ENCODE assay signal across 8 cellular contexts in the genomic region with DNA sequence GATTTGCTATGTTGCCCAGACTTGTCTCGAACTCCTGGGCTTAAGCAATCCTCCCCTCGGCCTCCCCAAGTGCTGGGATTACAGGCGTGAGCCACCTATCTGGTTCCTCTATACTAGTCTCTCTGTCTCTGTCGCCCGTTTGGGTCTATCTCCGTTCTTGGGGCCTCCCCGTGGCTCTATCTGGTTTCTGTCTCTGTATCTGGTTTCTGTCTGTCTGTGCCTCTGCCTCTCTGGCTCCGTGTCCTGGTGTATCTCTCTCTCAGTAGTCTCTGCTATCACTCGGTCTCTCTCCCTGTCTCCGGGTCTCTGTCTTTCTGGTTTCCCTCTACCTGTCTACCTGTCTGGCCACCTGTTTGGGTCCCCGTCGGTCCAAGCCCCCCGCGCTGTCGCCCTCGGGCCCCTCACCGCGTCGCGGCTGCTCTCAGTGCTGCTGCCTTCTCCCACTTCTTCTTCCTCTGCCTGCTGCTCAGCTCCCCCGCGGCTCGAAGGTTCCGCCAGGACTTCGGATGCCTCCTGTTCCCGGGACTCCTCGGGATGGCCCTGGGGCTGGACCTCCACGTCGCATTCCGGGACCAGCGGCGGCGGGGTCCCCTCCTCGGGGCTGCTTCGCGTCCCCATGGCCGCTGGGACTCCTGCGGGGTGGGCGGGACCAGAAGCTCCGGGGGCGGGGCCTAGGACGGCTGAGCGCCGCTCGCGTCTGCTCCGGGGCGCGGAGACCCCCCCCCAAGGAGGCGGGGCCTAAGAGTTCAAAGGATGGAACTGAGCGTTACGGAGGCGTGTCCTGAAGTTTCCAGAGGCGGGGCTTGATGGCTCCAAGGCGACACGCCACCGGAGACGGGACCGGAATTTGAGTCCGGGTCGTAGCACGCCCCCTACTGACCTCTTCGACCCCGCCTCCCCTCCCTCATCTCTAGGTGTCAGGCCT. TPM values are rescaled to one million over a fixed set of nuclear protein-coding genes. Genes with fewer than 3 reads are reported as not detected.
DNase-seq lines count a peak whose midpoint lies in the region; ATAC-seq, FAIRE-seq and TF ChIP-seq lines count a peak whose summit lies in the region.

No MANE protein-coding gene starts in this region.

- no peak for TF ChIP-seq CTCF in lower leg skin (IDR thresholded peaks at IDR 0.05)

- peak; percentile 97 for FAIRE-seq in GM19239 (lab: Jason Lieb, UNC)

- WGBS in lower leg skin, 2 donors, result 0 to 1% methylated on average over 58 to 64 of the region's 64 CpGs

- peaks cover 31% of the 10 kb centered on the region for H3K4me1 ChIP-seq in BLaER1

- peak overlapping the region; percentile 89 for H3K9ac ChIP-seq in BLaER1

- intact Hi-C loops in lower leg skin (cut with DNase I; ENCODE audit: low total_unique reads), result no loop called here

- H3K27ac ChIP-seq in BLaER1, result peak overlapping the region; percentile 82

- no peaks in the 10 kb centered on the region for H3K9me3 ChIP-seq in BLaER1

- peaks cover 28% of the 10 kb centered on the region for H3K36me3 ChIP-seq in BLaER1

- TF ChIP-seq POLR2A in lower leg skin (IDR thresholded peaks at IDR 0.05), result no peak

- 0 out of 2 replicates have a peak, but pooled peaks cover 5% of the 10 kb centered on the region for H4K20me1 ChIP-seq in BLaER1

- H3K27me3 ChIP-seq in BLaER1, result no peaks in the 10 kb centered on the region

- H3K4me3 ChIP-seq in BLaER1 (peak overlapping the region; percentile 84), lower leg skin (ENCODE audit: low read depth, poor library complexity, severe bottlenecking) (peak overlapping the region; percentile 84)

- ATAC-seq in HG03442 (IDR thresholded peaks at IDR 0.05; ENCODE audit: unreplicated experiment), result peak; percentile 85

- peak overlapping the region; percentile 96 for H3K4me2 ChIP-seq in BLaER1

- peak; percentile 96 for DNase-seq in GM19239 (ENCODE audit: insufficient read length, low spot score)
- peak; percentile 93 for DNase-seq in NCI-H69 (lab: John Stamatoyannopoulos, UW)
- peak; percentile 100 for DNase-seq in activated CD4-positive, alpha-beta T cell treated with anti-CD3 and anti-CD28 coated beads, Interleukin-2, amount 50 U/mL, for 1 hour
- peak; percentile 89 to 94 for DNase-seq in dermis microvascular lymphatic vessel endothelial cell (ENCODE audit: low read depth in 2 of 2)
- DNase-seq in lower leg skin (ENCODE audit: low spot score in 2 of 2), result peak; percentile 97 to 99
- DNase-seq in stimulated activated CD4-positive, alpha-beta T cell treated with anti-CD3 and anti-CD28 coated beads, Interleukin-4, amount 100 ng/mL, for 4 hours, result peak; percentile 97 to 100

RNA-seq across cellular contexts. Expression of gene PHLDB3, which starts 0.8 kb away (rescaled TPM):
- 23.9 and 53.2 TPM in 2 replicates for total RNA-seq in dermis microvascular lymphatic vessel endothelial cell
- 100 to 1,000 TPM in 2 of 4 donors, 10 to 100 TPM in 2; 86.9 to 136 (median 114) TPM for total RNA-seq in lower leg skin

RNA-seq across cellular contexts. Expression of gene ETHE1, which starts 23.2 kb away (rescaled TPM):
- total RNA-seq in dermis microvascular lymphatic vessel endothelial cell (85.6 and 187 TPM in 2 replicates), lower leg skin (10 to 100 TPM; 63.4 to 79.3 (median 72.8) TPM)

RNA-seq across cellular contexts. Expression of gene ZNF575, which starts 29.2 kb away (rescaled TPM):
- under 0.01 and 0.13 TPM in 2 replicates for total RNA-seq in dermis microvascular lymphatic vessel endothelial cell
- total RNA-seq in lower leg skin, result under 1 TPM in 3 of 4 donors, not detected in 1; 0.42 to 0.94 (median 0.88) TPM

RNA-seq across cellular contexts. Expression of gene LYPD3, which starts 38.4 kb away (rescaled TPM):
- 0.26 and 0.51 TPM in 2 replicates for total RNA-seq in dermis microvascular lymphatic vessel endothelial cell
- 100 to 1,000 TPM; 344 to 549 (median 466) TPM for total RNA-seq in lower leg skin

Comparison
In these comparisons a context has a peak if more than half of its experiments do, and no peak if none do; other contexts are left out.
1. Peak in every context shown above with its lines: DNase-seq, ATAC-seq, H3K4me3 ChIP-seq and H3K27ac ChIP-seq.